ENCODE assay signal across 8 cellular contexts in genomic region chr12:89468648-89469326, GRCh38. TPM values are rescaled to one million over a fixed set of nuclear protein-coding genes. Genes with fewer than 3 reads are reported as not detected.
DNase-seq lines count a peak whose midpoint lies in the region; ATAC-seq and TF ChIP-seq lines count a peak whose summit lies in the region.

No MANE protein-coding gene starts in this region.

- DNase-seq in Jurkat, Clone E6-1 (ENCODE audit: low read depth, low spot score): peak; percentile 28
- DNase-seq in immature natural killer cell: peak; percentile 46 to 59 (median 55)
- DNase-seq in DMS 273 (lab: John Stamatoyannopoulos, UW; ENCODE audit: unreplicated experiment): no peak
- no peak for DNase-seq in Right ventricle myocardium inferior (ENCODE audit: missing footprints)
- DNase-seq in neural progenitor cell (ENCODE audit: low spot score): no peak
- no peak for DNase-seq in ACHN

- H2AFZ ChIP-seq in neural progenitor cell (replicated peaks): no peak overlapping the region

- no peaks in the 10 kb centered on the region for H4K20me1 ChIP-seq in neural progenitor cell (ENCODE audit: low read depth)

- no peaks in the 10 kb centered on the region for H3K9me3 ChIP-seq in neural progenitor cell (ENCODE audit: low read depth)

- peak; percentile 71 for ATAC-seq in GM18519 (IDR thresholded peaks at IDR 0.05; ENCODE audit: low FRiP score, unreplicated experiment)
- peak; percentile 87 for ATAC-seq in GM21737 (IDR thresholded peaks at IDR 0.05; ENCODE audit: unreplicated experiment)
- ATAC-seq in Right ventricle myocardium inferior: no peak

- H3K4me1 Mint-ChIP-seq in immature natural killer cell (peaks cover 55 to 75% of the 10 kb centered on the region in 2 donors), neural progenitor cell (no peaks in the 10 kb centered on the region)

- peaks cover 0 to 2% (median 0%) of the 10 kb centered on the region in 3 donors for H3K27me3 Mint-ChIP-seq in immature natural killer cell (ENCODE audit: low read depth in 3 of 3)
- H3K27me3 Mint-ChIP-seq in neural progenitor cell (ENCODE audit: insufficient read depth, low read depth): no peaks in the 10 kb centered on the region

- no peak overlapping the region for H3K4me2 ChIP-seq in neural progenitor cell

- in situ Hi-C loops in ACHN (cut with HindIII; ENCODE audit: low pct_ligation_motif_present, low pct_unique_long_range_greater_than_20kb, low sequenced_read_pairs): loop anchor here (25.0 kb wide), 1 partner anchor 431 kb away; no protein-coding TSS in a partner anchor

- no peak for TF ChIP-seq CTCF in neural progenitor cell (IDR thresholded peaks at IDR 0.05)

- H3K4me3 Mint-ChIP-seq in immature natural killer cell: peak overlapping the region; percentile 71 to 98 (median 81)
- H3K4me3 Mint-ChIP-seq in neural progenitor cell: no peak overlapping the region

- H3K9ac ChIP-seq in neural progenitor cell: no peak overlapping the region

- peaks cover 0 to 5% (median 0%) of the 10 kb centered on the region in 3 donors for H3K36me3 Mint-ChIP-seq in immature natural killer cell
- H3K36me3 Mint-ChIP-seq in neural progenitor cell: peaks cover 8% of the 10 kb centered on the region

- intact Hi-C loops in Right ventricle myocardium inferior (cut with DNase I): no loop called here

- H3K27ac ChIP-seq in neural progenitor cell: no peak overlapping the region

- H3K9me3 Mint-ChIP-seq in immature natural killer cell: no peaks in the 10 kb centered on the region
- H3K9me3 Mint-ChIP-seq in neural progenitor cell: no peaks in the 10 kb centered on the region

- no peaks in the 10 kb centered on the region for H3K27me3 ChIP-seq in neural progenitor cell

- no peaks in the 10 kb centered on the region for H3K4me1 ChIP-seq in neural progenitor cell

- H3K4me3 ChIP-seq in Jurkat, Clone E6-1 (ENCODE audit: low read length): no peak overlapping the region
- no peak overlapping the region for H3K4me3 ChIP-seq in neural progenitor cell

- H3K27ac Mint-ChIP-seq in immature natural killer cell (peak overlapping the region; percentile 84 to 94 (median 88)), neural progenitor cell (no peak overlapping the region)

- H3F3A ChIP-seq in neural progenitor cell (ENCODE audit: low read depth): no peaks in the 10 kb centered on the region

- no peaks in the 10 kb centered on the region for H3K36me3 ChIP-seq in neural progenitor cell

- H3K79me2 ChIP-seq in neural progenitor cell (ENCODE audit: low read depth): no peaks in the 10 kb centered on the region

RNA-seq across cellular contexts. Expression of gene GALNT4, which starts 55.8 kb away (rescaled TPM):
- not detected for polyA plus RNA-seq in Jurkat, Clone E6-1 (2012; ENCODE audit: insufficient read depth, insufficient read length)
- polyA plus RNA-seq in immature natural killer cell: 1 to 10 TPM; 3.4 to 9.7 (median 3.6) TPM
- total RNA-seq in Right ventricle myocardium inferior (2.3 TPM), neural progenitor cell (ENCODE audit: low replicate concordance) (2.2 and 2.8 TPM in 2 replicates)

RNA-seq across cellular contexts. Expression of gene POC1B, which starts 57.1 kb away (rescaled TPM):
- 19.0 TPM for polyA plus RNA-seq in Jurkat, Clone E6-1 (2012; ENCODE audit: insufficient read depth, insufficient read length)
- 10 to 100 TPM; 57.0 to 85.1 (median 57.9) TPM for polyA plus RNA-seq in immature natural killer cell
- 6.7 TPM for total RNA-seq in Right ventricle myocardium inferior
- 32.4 and 40.3 TPM in 2 replicates for total RNA-seq in neural progenitor cell (ENCODE audit: low replicate concordance)

Comparison
In these comparisons a context has a peak if more than half of its experiments do, and no peak if none do; other contexts are left out.
1. DNase-seq: peak in Jurkat, Clone E6-1 (single experiment) and immature natural killer cell (3 of 3); none in DMS 273 (single experiment), Right ventricle myocardium inferior (single experiment), neural progenitor cell (single experiment) and ACHN (single experiment).